20 cellular contexts compared by ENCODE assay signal in genomic region chr1:198054510-198054909, GRCh38.
DNase-seq lines count a peak whose midpoint lies in the region; ATAC-seq and TF ChIP-seq lines count a peak whose summit lies in the region.
"Had no signal": no experiment of that assay in that cellular context is flagged by ENCODE, and none has a peak within 500 bp of the region (broad histone marks: within the 10 kb centered on the region; RNA-seq: fewer than 3 reads in every experiment).

No MANE protein-coding gene starts in this region.

- H3K27me3 Mint-ChIP-seq in neural progenitor cell (ENCODE audit: insufficient read depth, low read depth) = no peaks in the 10 kb centered on the region
- no peaks in the 10 kb centered on the region for H3K27me3 Mint-ChIP-seq in activated CD4-positive, alpha-beta memory T cell treated with anti-CD3 and anti-CD28 coated beads, Interleukin-2, amount 10 ng/mL, durations not matched to agents 7 days and 5 days

- H3K36me3 Mint-ChIP-seq in neural progenitor cell = no peaks in the 10 kb centered on the region
- H3K36me3 Mint-ChIP-seq in activated CD4-positive, alpha-beta memory T cell treated with anti-CD3 and anti-CD28 coated beads, Interleukin-2, amount 10 ng/mL, durations not matched to agents 7 days and 5 days (ENCODE audit: low read depth) = peaks cover 21% of the 10 kb centered on the region
- H3K36me3 Mint-ChIP-seq: CD4-positive, CD25-positive, alpha-beta regulatory T cell; CD8-positive, alpha-beta T cell had no signal

- no peak overlapping the region for H2AFZ ChIP-seq in neural progenitor cell (replicated peaks)
- H2AFZ ChIP-seq: GM23338 had no signal

- intact Hi-C loops in upper lobe of right lung (cut with DNase I) = no loop called here

- H3K4me3 Mint-ChIP-seq in neural progenitor cell = no peak overlapping the region
- no peak overlapping the region for H3K4me3 Mint-ChIP-seq in activated CD4-positive, alpha-beta memory T cell treated with anti-CD3 and anti-CD28 coated beads, Interleukin-2, amount 10 ng/mL, durations not matched to agents 7 days and 5 days
- H3K4me3 Mint-ChIP-seq: B cell; CD4-positive, CD25-positive, alpha-beta regulatory T cell; CD8-positive, alpha-beta T cell; GM23338; H9 had no signal

- H3K9me3 Mint-ChIP-seq in neural progenitor cell = peaks cover 2% of the 10 kb centered on the region
- peaks cover 19% of the 10 kb centered on the region for H3K9me3 Mint-ChIP-seq in activated CD4-positive, alpha-beta memory T cell treated with anti-CD3 and anti-CD28 coated beads, Interleukin-2, amount 10 ng/mL, durations not matched to agents 7 days and 5 days
- H3K9me3 Mint-ChIP-seq: GM23338, H9 had no signal

- H3K4me3 ChIP-seq in NB4 (ENCODE audit: low read depth, low read length) = no peak overlapping the region
- no peak overlapping the region for H3K4me3 ChIP-seq in upper lobe of right lung
- no peak overlapping the region for H3K4me3 ChIP-seq in neural progenitor cell
- H3K4me3 ChIP-seq: BLaER1, GM23338 had no signal

- peak; percentile 15 to 21 for DNase-seq in NOMO-1 (lab: John Stamatoyannopoulos, UW; ENCODE audit: unreplicated experiment in 2 of 2)
- DNase-seq in NOMO-1 treated with dmso at 0.1 percent for 144 hours (lab: John Stamatoyannopoulos, UW; ENCODE audit: unreplicated experiment) = no peak
- DNase-seq in NB4 (ENCODE audit: low read depth) = peak; percentile 6
- DNase-seq in UCSD-AML1 (lab: John Stamatoyannopoulos, UW; ENCODE audit: unreplicated experiment) = peak; percentile 4
- DNase-seq in upper lobe of right lung = no peak
- no peak for DNase-seq in neural progenitor cell (ENCODE audit: low spot score)
- no peak for DNase-seq in activated CD4-positive, alpha-beta memory T cell treated with anti-CD3 and anti-CD28 coated beads, Interleukin-2, amount 10 ng/mL, durations not matched to agents 7 days and 5 days
- DNase-seq: Caco-2; CD4-positive, CD25-positive, alpha-beta regulatory T cell; CD8-positive, alpha-beta T cell; DMS153; DND-41; H9 had no signal

- no peaks in the 10 kb centered on the region for H3K79me2 ChIP-seq in neural progenitor cell (ENCODE audit: low read depth)

- H3K27ac ChIP-seq in upper lobe of right lung (no peak overlapping the region), neural progenitor cell (no peak overlapping the region)
- H3K27ac ChIP-seq: 22Rv1, BLaER1, C4-2B had no signal

- ATAC-seq in upper lobe of right lung = peak; percentile 63
- ATAC-seq in HG03135 (IDR thresholded peaks at IDR 0.05; ENCODE audit: unreplicated experiment) = no peak
- ATAC-seq: CD8-positive, alpha-beta T cell; GM23338; HCT116 had no signal

- no peak overlapping the region for H3K4me2 ChIP-seq in neural progenitor cell
- H3K4me2 ChIP-seq: BLaER1, GM23338 had no signal

- TF ChIP-seq POLR2A in NB4 (IDR thresholded peaks at IDR 0.05; ENCODE audit: extremely low read depth, insufficient read length) = no peak

- H3K9me3 ChIP-seq in upper lobe of right lung (no peaks in the 10 kb centered on the region), neural progenitor cell (ENCODE audit: low read depth) (no peaks in the 10 kb centered on the region)
- H3K9me3 ChIP-seq: BLaER1, Caco-2 had no signal

- H3K9ac ChIP-seq in neural progenitor cell = no peak overlapping the region
- H3K9ac ChIP-seq: BLaER1 had no signal

- POLR2A ChIA-PET in activated CD4-positive, alpha-beta memory T cell treated with anti-CD3 and anti-CD28 coated beads, Interleukin-2, amount 10 ng/mL, durations not matched to agents 7 days and 5 days (lab: Charles Lee) = interaction anchor here (0.9 kb wide), 1 partner anchor 9 kb away, joined by 3 read pairs; no protein-coding TSS in a partner anchor

- H3K27ac Mint-ChIP-seq in neural progenitor cell = no peak overlapping the region
- H3K27ac Mint-ChIP-seq in activated CD4-positive, alpha-beta memory T cell treated with anti-CD3 and anti-CD28 coated beads, Interleukin-2, amount 10 ng/mL, durations not matched to agents 7 days and 5 days = no peak overlapping the region
- H3K27ac Mint-ChIP-seq: B cell; CD4-positive, CD25-positive, alpha-beta regulatory T cell; CD8-positive, alpha-beta T cell; GM23338; H9 had no signal

- CTCF ChIA-PET in activated CD4-positive, alpha-beta memory T cell treated with anti-CD3 and anti-CD28 coated beads, Interleukin-2, amount 10 ng/mL, durations not matched to agents 7 days and 5 days (lab: Charles Lee) = no interaction called here

- TF ChIP-seq CTCF in NB4 (IDR thresholded peaks at IDR 0.05; ENCODE audit: low read depth, low read length) (no peak), upper lobe of right lung (IDR thresholded peaks at IDR 0.05) (no peak), neural progenitor cell (IDR thresholded peaks at IDR 0.05) (no peak)

- H3K36me3 ChIP-seq in upper lobe of right lung (no peaks in the 10 kb centered on the region), neural progenitor cell (no peaks in the 10 kb centered on the region)
- H3K36me3 ChIP-seq: BLaER1 had no signal

- H3K4me1 ChIP-seq in upper lobe of right lung (no peaks in the 10 kb centered on the region), neural progenitor cell (no peaks in the 10 kb centered on the region)
- H3K4me1 ChIP-seq: BLaER1, Caco-2 had no signal

- no peaks in the 10 kb centered on the region for H3F3A ChIP-seq in neural progenitor cell (ENCODE audit: low read depth)

- H3K4me1 Mint-ChIP-seq in neural progenitor cell = no peaks in the 10 kb centered on the region
- H3K4me1 Mint-ChIP-seq in activated CD4-positive, alpha-beta memory T cell treated with anti-CD3 and anti-CD28 coated beads, Interleukin-2, amount 10 ng/mL, durations not matched to agents 7 days and 5 days = peaks cover 37% of the 10 kb centered on the region
- H3K4me1 Mint-ChIP-seq: B cell, GM23338, H9 had no signal

- H3K27me3 ChIP-seq in upper lobe of right lung (no peaks in the 10 kb centered on the region), neural progenitor cell (no peaks in the 10 kb centered on the region)
- H3K27me3 ChIP-seq: BLaER1 had no signal

- no peaks in the 10 kb centered on the region for H4K20me1 ChIP-seq in neural progenitor cell (ENCODE audit: low read depth)
- H4K20me1 ChIP-seq: BLaER1 had no signal

Comparison
In these comparisons a context has a peak if more than half of its experiments do, and no peak if none do; other contexts are left out.
1. DNase-seq: peak in NOMO-1 (2 of 2), NB4 (single experiment) and UCSD-AML1 (single experiment); none in NOMO-1 treated with dmso at 0.1 percent for 144 hours (single experiment), upper lobe of right lung (single experiment), neural progenitor cell (single experiment) and activated CD4-positive, alpha-beta memory T cell treated with anti-CD3 and anti-CD28 coated beads, Interleukin-2, amount 10 ng/mL, durations not matched to agents 7 days and 5 days (single experiment).